ENCODE assay signal across 16 cellular contexts in the genomic region with DNA sequence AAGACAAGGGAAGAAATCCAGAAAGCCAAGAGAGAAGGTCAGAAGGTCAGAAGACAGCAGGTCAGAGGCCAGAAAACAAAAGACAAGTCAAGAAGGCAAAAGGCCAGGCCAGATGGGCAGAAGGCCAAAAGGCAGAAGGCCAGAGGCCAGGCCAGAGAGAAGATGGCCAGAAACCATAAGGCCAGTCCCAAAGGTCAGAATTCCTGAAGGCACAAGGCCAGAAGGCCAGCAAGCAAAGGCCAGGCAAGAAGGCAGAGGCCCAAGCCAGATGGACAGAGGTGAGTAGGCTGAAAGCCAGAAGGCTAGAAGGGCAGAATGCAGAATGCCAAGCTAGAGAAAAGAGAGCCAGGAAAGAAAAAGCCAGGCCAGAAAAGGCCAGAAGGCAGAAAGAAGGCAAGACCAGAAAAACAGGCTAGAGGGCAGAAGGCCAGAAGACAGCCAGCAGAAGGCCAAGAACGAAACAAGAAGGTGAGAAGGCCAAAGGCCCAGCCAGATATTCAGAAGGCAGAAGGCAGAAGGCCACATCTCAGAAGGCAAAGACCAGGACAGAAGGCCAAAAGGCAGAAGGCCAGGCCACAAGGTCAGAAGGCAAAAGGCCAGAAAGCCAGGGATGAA.
A peak's percentile ranks its signal among the peaks of the same experiment; 100 is the strongest.
DNase-seq lines count a peak whose midpoint lies in the region; ATAC-seq, FAIRE-seq and TF ChIP-seq lines count a peak whose summit lies in the region.
"Had no signal": no experiment of that assay in that cellular context is flagged by ENCODE, and none has a peak within 500 bp of the region (broad histone marks: within the 10 kb centered on the region; RNA-seq: fewer than 3 reads in every experiment).

No MANE protein-coding gene starts in this region.

- DNase-seq in LNCaP clone FGC (ENCODE audit: low read depth) (peak; percentile 45), left lobe of liver (ENCODE audit: low spot score) (peak; percentile 85), stomach (peak; percentile 27), NCI-H774 (lab: John Stamatoyannopoulos, UW) (no peak), posterior vena cava (ENCODE audit: low spot score) (no peak), kidney (no peak)
- DNase-seq: BE2C; C1 segment of cervical spinal cord; Calu3; CD8-positive, alpha-beta T cell; DND-41; GM23248 had no signal

- H3K9me3 ChIP-seq in stomach (peaks cover 0 to 50% (median 12%) of the 10 kb centered on the region in 4 donors), kidney (ENCODE audit: control insufficient read depth in 1 of 2, low read length in 2 of 2) (no peaks in the 10 kb centered on the region)
- H3K9me3 ChIP-seq: BE2C, HAP-1 had no signal

- H3K9ac ChIP-seq in kidney (ENCODE audit: low read length in 2 of 2), result no peak overlapping the region
- H3K9ac ChIP-seq: GM23248 had no signal

- H3K4me1 ChIP-seq in stomach (peaks cover 0 to 22% (median 5%) of the 10 kb centered on the region in 4 donors), kidney (ENCODE audit: control insufficient read depth in 1 of 2, insufficient read depth in 1 of 2, low read depth in 1 of 2, low read length in 2 of 2) (no peaks in the 10 kb centered on the region)
- H3K4me1 ChIP-seq: BE2C, HAP-1 had no signal

- intact Hi-C loops in stomach (cut with DNase I; ENCODE audit: low total_unique reads) (no loop called here), posterior vena cava (cut with DNase I) (no loop called here), kidney (cut with DNase I) (no loop called here)

- peak; percentile 54 for ATAC-seq in left lobe of liver
- ATAC-seq: CD8-positive, alpha-beta T cell had no signal

- WGBS in stomach, 5 donors, result 45 to 78% (median 67%) methylated on average over 1 of the region's 1 CpG

- no peaks in the 10 kb centered on the region for H3K36me3 ChIP-seq in stomach
- no peaks in the 10 kb centered on the region for H3K36me3 ChIP-seq in kidney (ENCODE audit: control insufficient read depth in 1 of 2, insufficient read depth in 2 of 2, low read length in 2 of 2)
- H3K36me3 ChIP-seq: BE2C, HAP-1 had no signal

- no peak for TF ChIP-seq EP300 in stomach (IDR thresholded peaks at IDR 0.05)

- H3K27ac ChIP-seq in 22Rv1 (peak overlapping the region; percentile 72), stomach (no peak overlapping the region), kidney (ENCODE audit: low read depth in 2 of 2, low read length in 2 of 2) (no peak overlapping the region)
- H3K27ac ChIP-seq: GM23248 had no signal

- no peaks in the 10 kb centered on the region for H3K27me3 ChIP-seq in stomach
- H3K27me3 ChIP-seq: BE2C had no signal

- TF ChIP-seq POLR2A in stomach (IDR thresholded peaks at IDR 0.05), result no peak

- no peak for FAIRE-seq in kidney (lab: Jason Lieb, UNC)
- FAIRE-seq: G401.6, GM12891 had no signal

- no peak overlapping the region for H3K4me3 ChIP-seq in LNCaP clone FGC (ENCODE audit: low read depth, low read length)
- H3K4me3 ChIP-seq in stomach, result no peak overlapping the region
- H3K4me3 ChIP-seq in kidney (ENCODE audit: low read length in 2 of 2), result no peak overlapping the region
- H3K4me3 ChIP-seq: GM23248, HAP-1 had no signal

- TF ChIP-seq CTCF in 22Rv1 (IDR thresholded peaks at IDR 0.05) (no peak), LNCaP clone FGC (IDR thresholded peaks at IDR 0.05; ENCODE audit: control insufficient read depth, extremely low read depth, insufficient read depth) (no peak), stomach (IDR thresholded peaks at IDR 0.05) (no peak), kidney (IDR thresholded peaks at IDR 0.05; ENCODE audit: borderline replicate concordance, extremely low read depth, insufficient read depth) (no peak)

Comparison
In these comparisons a context has a peak if more than half of its experiments do, and no peak if none do; other contexts are left out.
1. DNase-seq: peak in LNCaP clone FGC (single experiment), left lobe of liver (single experiment) and stomach (single experiment); none in NCI-H774 (single experiment), posterior vena cava (single experiment) and kidney (single experiment).